ENCODE assay signal across 38 cellular contexts in genomic region chr22:43493297-43493696, GRCh38.
"Had no signal": no experiment of that assay in that cellular context is flagged by ENCODE, and none has a peak within 500 bp of the region (broad histone marks: within the 10 kb centered on the region; RNA-seq: fewer than 3 reads in every experiment).

No MANE protein-coding gene starts in this region.

- H3K27ac ChIP-seq: adrenal gland, ascending aorta, cardiac muscle cell, VCaP had no signal

- FAIRE-seq: TTC549 had no signal

- H3K9me3 ChIP-seq: adrenal gland, ascending aorta had no signal

- DNase-seq: activated B cell treated with CpG ODN at 0.5 μM for 24 hours; activated CD4-positive, alpha-beta memory T cell treated with anti-CD3 and anti-CD28 coated beads for 36 hours; activated CD4-positive, alpha-beta T cell treated with anti-CD3 and anti-CD28 coated beads for 4 hours; activated CD4-positive, alpha-beta T cell treated with anti-CD3 and anti-CD28 coated beads, Interleukin-2, amount 10 ng/mL, durations not matched to agents 24 days and 14 days; activated CD4-positive, alpha-beta T cell treated with anti-CD3 and anti-CD28 coated beads, Interleukin-2, amount 50 U/mL, for 1 hour; activated CD4-positive, alpha-beta T cell treated with anti-CD3 and anti-CD28 coated beads, Interleukin-2, amount 50 U/mL, for 4 hours; activated CD4-positive, CD25-positive, alpha-beta regulatory T cell treated with anti-CD3 and anti-CD28 coated beads, Interleukin-2, amount 50 U/mL, for 72 hours; activated CD8-positive, alpha-beta memory T cell treated with anti-CD3 and anti-CD28 coated beads, Interleukin-2, amount 50 U/mL, for 4 hours; activated CD8-positive, alpha-beta T cell treated with anti-CD3 and anti-CD28 coated beads for 36 hours; activated effector memory CD4-positive, alpha-beta T cell treated with anti-CD3 and anti-CD28 coated beads, Interleukin-2, amount 50 U/mL, for 16 hours; activated gamma-delta T cell treated with Interleukin-2 at 50 U/mL for 16 hours; activated naive CD4-positive, alpha-beta T cell; activated naive CD4-positive, alpha-beta T cell treated with anti-CD3 and anti-CD28 coated beads for 36 hours; activated naive CD4-positive, alpha-beta T cell treated with anti-CD3 and anti-CD28 coated beads, Interleukin-2, amount 50 U/mL, for 16 hours; activated naive CD8-positive, alpha-beta T cell treated with anti-CD3 and anti-CD28 coated beads for 36 hours; activated T-cell treated with anti-CD3 and anti-CD28 coated beads for 4 hours; activated T-cell treated with anti-CD3 and anti-CD28 coated beads, Interleukin-2, amount 50 U/mL, for 1 hour; activated T-cell treated with anti-CD3 and anti-CD28 coated beads, Interleukin-2, amount 50 U/mL, for 4 hours; activated T-cell treated with anti-CD3 and anti-CD28 coated beads, Interleukin-2, amount 50 U/mL, for 72 hours; adrenal gland; amniotic stem cell; anterior cingulate cortex; caudate nucleus; cerebellar nuclear complex; T-helper 1 cell; T-helper 2 cell; T-helper 9 cell had no signal

- H3K4me1 ChIP-seq: adrenal gland, ascending aorta had no signal

- H3K4me3 Mint-ChIP-seq: activated B cell treated with CpG ODN at 0.5 μM for 24 hours; activated CD4-positive, alpha-beta memory T cell treated with anti-CD3 and anti-CD28 coated beads for 36 hours; activated CD4-positive, alpha-beta T cell treated with anti-CD3 and anti-CD28 coated beads, Interleukin-2, amount 10 ng/mL, durations not matched to agents 24 days and 14 days; activated CD8-positive, alpha-beta T cell treated with anti-CD3 and anti-CD28 coated beads for 36 hours; activated naive CD4-positive, alpha-beta T cell treated with anti-CD3 and anti-CD28 coated beads for 36 hours; activated naive CD8-positive, alpha-beta T cell treated with anti-CD3 and anti-CD28 coated beads for 36 hours; activated T-cell treated with anti-CD3 and anti-CD28 coated beads, Interleukin-2, amount 50 U/mL, for 4 hours; activated T-cell treated with anti-CD3 and anti-CD28 coated beads, Interleukin-2, amount 50 U/mL, for 72 hours; activated T-helper 1 cell treated with anti-CD3 and anti-CD28 coated beads, Interleukin-12 subunit alpha, Interleukin-12 subunit beta, Interleukin-2, Interleukin-4 antibody, amounts not matched to agents 30 ng/mL and 10 ng/mL and 1 ng/mL, durations not matched to agents 14 hours and 24 hours and 36 hours; activated T-helper 17 cell treated with anti-CD3 and anti-CD28 coated beads, Interleukin-2, amount 50 U/mL, for 72 hours; brain; central memory CD8-positive, alpha-beta T cell; T-helper 1 cell treated with Interleukin-12 subunit alpha and Interleukin-12 subunit beta and Interleukin-4 antibody, amounts not matched to agents 30 μg/mL and 1 μg/mL, for 36 hours; T-helper 2 cell treated with Interferon-gamma antibody and Interleukin-4, amounts not matched to agents 5 μg/mL and 100 μg/mL, for 36 hours had no signal

- H3K36me3 ChIP-seq: adrenal gland, ascending aorta, cardiac muscle cell had no signal

- H3K9me3 Mint-ChIP-seq: activated CD8-positive, alpha-beta T cell treated with anti-CD3 and anti-CD28 coated beads for 36 hours; activated naive CD4-positive, alpha-beta T cell treated with anti-CD3 and anti-CD28 coated beads for 36 hours; activated T-cell treated with anti-CD3 and anti-CD28 coated beads, Interleukin-2, amount 50 U/mL, for 4 hours had no signal

- ATAC-seq: activated CD8-positive, alpha-beta T cell treated with anti-CD3 and anti-CD28 coated beads for 36 hours; activated naive CD4-positive, alpha-beta T cell treated with anti-CD3 and anti-CD28 coated beads, Interleukin-2, amount 50 U/mL, for 72 hours; activated T-cell treated with anti-CD3 and anti-CD28 coated beads, Interleukin-2, amount 50 U/mL, for 4 hours; activated T-cell treated with anti-CD3 and anti-CD28 coated beads, Interleukin-2, amount 50 U/mL, for 72 hours; activated T-helper 17 cell treated with anti-CD3 and anti-CD28 coated beads, Interleukin-2, amount 50 U/mL, for 72 hours had no signal

- H3K4me3 ChIP-seq: adrenal gland, ascending aorta, cardiac muscle cell had no signal

- H3K4me1 Mint-ChIP-seq: activated B cell treated with CpG ODN at 0.5 μM for 24 hours; activated CD4-positive, alpha-beta T cell treated with anti-CD3 and anti-CD28 coated beads, Interleukin-2, amount 10 ng/mL, durations not matched to agents 24 days and 14 days; activated naive CD8-positive, alpha-beta T cell treated with anti-CD3 and anti-CD28 coated beads for 36 hours; activated T-helper 17 cell treated with anti-CD3 and anti-CD28 coated beads, Interleukin-2, amount 50 U/mL, for 72 hours; central memory CD8-positive, alpha-beta T cell had no signal

- H3K27ac Mint-ChIP-seq: activated B cell treated with CpG ODN at 0.5 μM for 24 hours; activated CD4-positive, alpha-beta memory T cell treated with anti-CD3 and anti-CD28 coated beads for 36 hours; activated CD4-positive, alpha-beta T cell treated with anti-CD3 and anti-CD28 coated beads, Interleukin-2, amount 10 ng/mL, durations not matched to agents 24 days and 14 days; activated CD8-positive, alpha-beta T cell treated with anti-CD3 and anti-CD28 coated beads for 36 hours; activated naive CD4-positive, alpha-beta T cell treated with anti-CD3 and anti-CD28 coated beads for 36 hours; activated naive CD4-positive, alpha-beta T cell treated with anti-CD3 and anti-CD28 coated beads, Interleukin-2, amount 50 U/mL, for 72 hours; activated naive CD8-positive, alpha-beta T cell treated with anti-CD3 and anti-CD28 coated beads for 36 hours; activated T-cell treated with anti-CD3 and anti-CD28 coated beads, Interleukin-2, amount 50 U/mL, for 72 hours; activated T-helper 1 cell treated with anti-CD3 and anti-CD28 coated beads, Interleukin-12 subunit alpha, Interleukin-12 subunit beta, Interleukin-2, Interleukin-4 antibody, amounts not matched to agents 30 ng/mL and 10 ng/mL and 1 ng/mL, durations not matched to agents 14 hours and 24 hours and 36 hours; activated T-helper 17 cell treated with anti-CD3 and anti-CD28 coated beads, Interleukin-2, amount 50 U/mL, for 72 hours; brain; T-helper 1 cell treated with Interleukin-12 subunit alpha and Interleukin-12 subunit beta and Interleukin-4 antibody, amounts not matched to agents 30 μg/mL and 1 μg/mL, for 36 hours; T-helper 2 cell treated with Interferon-gamma antibody and Interleukin-4, amounts not matched to agents 5 μg/mL and 100 μg/mL, for 36 hours had no signal

- H3K27me3 Mint-ChIP-seq: activated CD4-positive, alpha-beta T cell treated with anti-CD3 and anti-CD28 coated beads, Interleukin-2, amount 10 ng/mL, durations not matched to agents 24 days and 14 days; activated naive CD8-positive, alpha-beta T cell treated with anti-CD3 and anti-CD28 coated beads for 36 hours; activated T-helper 17 cell treated with anti-CD3 and anti-CD28 coated beads, Interleukin-2, amount 50 U/mL, for 72 hours; brain; central memory CD8-positive, alpha-beta T cell had no signal

- H3K36me3 Mint-ChIP-seq: activated CD4-positive, alpha-beta memory T cell treated with anti-CD3 and anti-CD28 coated beads for 36 hours; activated naive CD4-positive, alpha-beta T cell treated with anti-CD3 and anti-CD28 coated beads, Interleukin-2, amount 50 U/mL, for 72 hours; activated naive CD8-positive, alpha-beta T cell treated with anti-CD3 and anti-CD28 coated beads for 36 hours; brain had no signal
